In the genomic region with DNA sequence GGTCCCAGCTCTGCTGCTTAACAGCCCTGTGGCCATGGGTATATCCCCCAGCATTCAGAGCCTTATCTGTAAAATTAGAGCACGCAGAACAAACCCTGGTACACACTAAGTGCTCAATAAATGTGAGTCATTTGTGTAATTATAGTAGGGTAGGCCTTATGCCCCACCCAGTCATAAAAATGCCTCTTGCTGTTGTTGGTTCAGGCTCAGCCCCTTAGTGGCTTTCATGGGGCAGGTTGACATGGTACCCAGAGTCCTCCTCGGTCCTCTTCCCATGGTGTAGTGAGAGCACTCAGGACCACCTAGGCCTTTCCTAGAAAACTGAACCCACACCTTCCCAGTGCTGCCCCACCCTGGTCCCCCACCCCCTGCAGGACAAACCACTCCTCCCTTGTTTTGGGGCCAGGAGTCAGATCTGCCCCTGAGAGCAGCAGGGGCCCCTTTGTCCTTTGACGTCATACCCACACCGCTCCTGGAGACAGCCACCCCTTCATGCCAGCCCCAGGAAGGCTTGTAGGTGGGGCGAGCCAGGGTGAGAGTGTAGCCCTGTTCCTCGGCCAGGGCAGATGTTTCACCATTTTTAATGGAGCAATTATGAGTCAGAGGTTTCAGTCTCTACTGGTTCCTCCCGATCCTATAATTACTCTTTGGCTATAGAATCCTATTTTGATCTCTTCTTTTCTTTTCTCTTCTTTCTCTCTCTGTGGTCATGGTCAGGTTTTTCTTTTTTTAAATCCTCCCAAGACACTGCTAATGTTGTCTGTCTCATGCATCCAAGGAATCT, we compare ENCODE assay signal across 1 cellular context.
TF ChIP-seq lines count a peak whose summit lies in the region.

No MANE protein-coding gene starts in this region.

TF ChIP-seq in K562, 482 proteins besides CTCF, POLR2A, EP300 and RAD21 (continued from another document and continues in another):
- TF ChIP-seq, protein P1, sequence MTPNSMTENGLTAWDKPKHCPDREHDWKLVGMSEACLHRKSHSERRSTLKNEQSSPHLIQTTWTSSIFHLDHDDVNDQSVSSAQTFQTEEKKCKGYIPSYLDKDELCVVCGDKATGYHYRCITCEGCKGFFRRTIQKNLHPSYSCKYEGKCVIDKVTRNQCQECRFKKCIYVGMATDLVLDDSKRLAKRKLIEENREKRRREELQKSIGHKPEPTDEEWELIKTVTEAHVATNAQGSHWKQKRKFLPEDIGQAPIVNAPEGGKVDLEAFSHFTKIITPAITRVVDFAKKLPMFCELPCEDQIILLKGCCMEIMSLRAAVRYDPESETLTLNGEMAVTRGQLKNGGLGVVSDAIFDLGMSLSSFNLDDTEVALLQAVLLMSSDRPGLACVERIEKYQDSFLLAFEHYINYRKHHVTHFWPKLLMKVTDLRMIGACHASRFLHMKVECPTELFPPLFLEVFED (CRISPR knock-in tag; conservative IDR thresholded peaks at IDR 0.05), result no peak
- TF ChIP-seq ADNP (tag; IDR thresholded peaks at IDR 0.05) (0 out of 2 replicates have a peak, but pooled peaks have one; percentile 15), TGIF2 (CRISPR knock-in tag; IDR thresholded peaks at IDR 0.05) (no peak), CXXC5 (CRISPR knock-in tag; IDR thresholded peaks at IDR 0.05) (peak; percentile 56), GABPA (tag; conservative IDR thresholded peaks at IDR 0.05; ENCODE audit: low read depth) (0 out of 2 replicates have a peak, but pooled peaks have one; percentile 4), BCL6 (CRISPR knock-in tag; IDR thresholded peaks at IDR 0.05) (peak; percentile 58; the same call in 1 of the 2 replicates), SAFB2 (IDR thresholded peaks at IDR 0.05; ENCODE audit: borderline replicate concordance, low read depth, low read length, severe bottlenecking) (no peak), GTF2A2 (tag; IDR thresholded peaks at IDR 0.05) (peak; percentile 51; the same call in 1 of the 2 replicates), NFATC3 (IDR thresholded peaks at IDR 0.05) (no peak), ZNF644 (tag; IDR thresholded peaks at IDR 0.05; ENCODE audit: low read depth) (peak; percentile 54; the same call in 1 of the 2 replicates), TBP (optimal IDR thresholded peaks at IDR 0.05; ENCODE audit: low read depth, low read length) (no peak), SMAD4 (CRISPR knock-in tag; conservative IDR thresholded peaks at IDR 0.05) (peak; percentile 55; the same call in 1 of the 2 replicates), BDP1 (IDR thresholded peaks at IDR 0.05; ENCODE audit: insufficient read depth, insufficient read length) (no peak), PTTG1 (tag; IDR thresholded peaks at IDR 0.05; ENCODE audit: low read depth) (peak; percentile 54; the same call in 1 of the 2 replicates), JUND (IDR thresholded peaks at IDR 0.05; ENCODE audit: borderline replicate concordance, low read depth, low read length) (peak; percentile 30; the same call in 1 of the 2 replicates), JUND (tag; IDR thresholded peaks at IDR 0.05; ENCODE audit: borderline replicate concordance, low read depth, low read length) (no peak; the same call in 1 of the 3 replicates), ZNF41 (CRISPR knock-in tag; conservative IDR thresholded peaks at IDR 0.05) (0 out of 2 replicates have a peak, but pooled peaks have one; percentile 47), ZNF165 (CRISPR knock-in tag; IDR thresholded peaks at IDR 0.05; ENCODE audit: borderline replicate concordance) (0 out of 2 replicates have a peak, but pooled peaks have one; percentile 4), HNRNPL (IDR thresholded peaks at IDR 0.05; ENCODE audit: low read depth, low read length) (no peak), SNIP1 (IDR thresholded peaks at IDR 0.05; ENCODE audit: low read depth) (no peak), BRD9 (IDR thresholded peaks at IDR 0.05; ENCODE audit: low read depth, partially characterized antibody) (no peak), POLR2H (tag; IDR thresholded peaks at IDR 0.05; ENCODE audit: low read depth) (no peak), SP1 (CRISPR knock-in tag; IDR thresholded peaks at IDR 0.05) (no peak), ZNF175 (CRISPR knock-in tag; IDR thresholded peaks at IDR 0.05; ENCODE audit: low read depth) (peak; percentile 97), FOS (IDR thresholded peaks at IDR 0.05; ENCODE audit: extremely low read depth, insufficient read length) (no peak), ATF1 (CRISPR knock-in tag; IDR thresholded peaks at IDR 0.05) (no peak), ATF1 (tag; IDR thresholded peaks at IDR 0.05) (no peak), NR2C2 (CRISPR knock-in tag; IDR thresholded peaks at IDR 0.05) (no peak), NR2C2 (tag; IDR thresholded peaks at IDR 0.05) (peak; percentile 75), KLF10 (CRISPR knock-in tag; IDR thresholded peaks at IDR 0.05) (no peak), ZNF583 (CRISPR knock-in tag; IDR thresholded peaks at IDR 0.05) (peak; percentile 49; the same call in 1 of the 2 replicates), ZC3H11A (IDR thresholded peaks at IDR 0.05; ENCODE audit: low read depth, low read length) (no peak), ZNF197 (CRISPR knock-in tag; IDR thresholded peaks at IDR 0.05; ENCODE audit: low read depth) (no peak), ZNF699 (CRISPR knock-in tag; IDR thresholded peaks at IDR 0.05; ENCODE audit: insufficient replicate concordance) (no peak)
- TF ChIP-seq, protein P2, sequence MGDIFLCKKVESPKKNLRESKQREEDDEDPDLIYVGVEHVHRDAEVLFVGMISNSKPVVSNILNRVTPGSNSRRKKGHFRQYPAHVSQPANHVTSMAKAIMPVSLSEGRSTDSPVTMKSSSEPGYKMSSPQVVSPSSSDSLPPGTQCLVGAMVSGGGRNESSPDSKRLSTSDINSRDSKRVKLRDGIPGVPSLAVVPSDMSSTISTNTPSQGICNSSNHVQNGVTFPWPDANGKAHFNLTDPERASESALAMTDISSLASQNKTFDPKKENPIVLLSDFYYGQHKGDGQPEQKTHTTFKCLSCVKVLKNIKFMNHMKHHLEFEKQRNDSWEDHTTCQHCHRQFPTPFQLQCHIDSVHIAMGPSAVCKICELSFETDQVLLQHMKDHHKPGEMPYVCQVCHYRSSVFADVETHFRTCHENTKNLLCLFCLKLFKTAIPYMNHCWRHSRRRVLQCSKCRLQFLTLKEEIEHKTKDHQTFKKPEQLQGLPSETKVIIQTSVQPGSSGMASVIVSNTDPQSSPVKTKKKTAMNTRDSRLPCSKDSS (IDR thresholded peaks at IDR 0.05; ENCODE audit: low read depth, partially characterized antibody), result no peak
- TF ChIP-seq, protein P3, sequence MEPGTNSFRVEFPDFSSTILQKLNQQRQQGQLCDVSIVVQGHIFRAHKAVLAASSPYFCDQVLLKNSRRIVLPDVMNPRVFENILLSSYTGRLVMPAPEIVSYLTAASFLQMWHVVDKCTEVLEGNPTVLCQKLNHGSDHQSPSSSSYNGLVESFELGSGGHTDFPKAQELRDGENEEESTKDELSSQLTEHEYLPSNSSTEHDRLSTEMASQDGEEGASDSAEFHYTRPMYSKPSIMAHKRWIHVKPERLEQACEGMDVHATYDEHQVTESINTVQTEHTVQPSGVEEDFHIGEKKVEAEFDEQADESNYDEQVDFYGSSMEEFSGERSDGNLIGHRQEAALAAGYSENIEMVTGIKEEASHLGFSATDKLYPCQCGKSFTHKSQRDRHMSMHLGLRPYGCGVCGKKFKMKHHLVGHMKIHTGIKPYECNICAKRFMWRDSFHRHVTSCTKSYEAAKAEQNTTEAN (CRISPR knock-in tag; IDR thresholded peaks at IDR 0.05), result no peak
- TF ChIP-seq, protein P4, sequence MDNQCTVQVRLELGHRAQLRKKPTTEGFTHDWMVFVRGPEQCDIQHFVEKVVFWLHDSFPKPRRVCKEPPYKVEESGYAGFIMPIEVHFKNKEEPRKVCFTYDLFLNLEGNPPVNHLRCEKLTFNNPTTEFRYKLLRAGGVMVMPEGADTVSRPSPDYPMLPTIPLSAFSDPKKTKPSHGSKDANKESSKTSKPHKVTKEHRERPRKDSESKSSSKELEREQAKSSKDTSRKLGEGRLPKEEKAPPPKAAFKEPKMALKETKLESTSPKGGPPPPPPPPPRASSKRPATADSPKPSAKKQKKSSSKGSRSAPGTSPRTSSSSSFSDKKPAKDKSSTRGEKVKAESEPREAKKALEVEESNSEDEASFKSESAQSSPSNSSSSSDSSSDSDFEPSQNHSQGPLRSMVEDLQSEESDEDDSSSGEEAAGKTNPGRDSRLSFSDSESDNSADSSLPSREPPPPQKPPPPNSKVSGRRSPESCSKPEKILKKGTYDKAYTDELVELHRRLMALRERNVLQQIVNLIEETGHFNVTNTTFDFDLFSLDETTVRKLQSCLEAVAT (IDR thresholded peaks at IDR 0.05), result no peak
- TF ChIP-seq, protein P5, sequence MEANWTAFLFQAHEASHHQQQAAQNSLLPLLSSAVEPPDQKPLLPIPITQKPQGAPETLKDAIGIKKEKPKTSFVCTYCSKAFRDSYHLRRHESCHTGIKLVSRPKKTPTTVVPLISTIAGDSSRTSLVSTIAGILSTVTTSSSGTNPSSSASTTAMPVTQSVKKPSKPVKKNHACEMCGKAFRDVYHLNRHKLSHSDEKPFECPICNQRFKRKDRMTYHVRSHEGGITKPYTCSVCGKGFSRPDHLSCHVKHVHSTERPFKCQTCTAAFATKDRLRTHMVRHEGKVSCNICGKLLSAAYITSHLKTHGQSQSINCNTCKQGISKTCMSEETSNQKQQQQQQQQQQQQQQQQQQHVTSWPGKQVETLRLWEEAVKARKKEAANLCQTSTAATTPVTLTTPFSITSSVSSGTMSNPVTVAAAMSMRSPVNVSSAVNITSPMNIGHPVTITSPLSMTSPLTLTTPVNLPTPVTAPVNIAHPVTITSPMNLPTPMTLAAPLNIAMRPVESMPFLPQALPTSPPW (CRISPR knock-in tag; IDR thresholded peaks at IDR 0.05), result 0 out of 2 replicates have a peak, but pooled peaks have one; percentile 17
- TF ChIP-seq, protein P6, sequence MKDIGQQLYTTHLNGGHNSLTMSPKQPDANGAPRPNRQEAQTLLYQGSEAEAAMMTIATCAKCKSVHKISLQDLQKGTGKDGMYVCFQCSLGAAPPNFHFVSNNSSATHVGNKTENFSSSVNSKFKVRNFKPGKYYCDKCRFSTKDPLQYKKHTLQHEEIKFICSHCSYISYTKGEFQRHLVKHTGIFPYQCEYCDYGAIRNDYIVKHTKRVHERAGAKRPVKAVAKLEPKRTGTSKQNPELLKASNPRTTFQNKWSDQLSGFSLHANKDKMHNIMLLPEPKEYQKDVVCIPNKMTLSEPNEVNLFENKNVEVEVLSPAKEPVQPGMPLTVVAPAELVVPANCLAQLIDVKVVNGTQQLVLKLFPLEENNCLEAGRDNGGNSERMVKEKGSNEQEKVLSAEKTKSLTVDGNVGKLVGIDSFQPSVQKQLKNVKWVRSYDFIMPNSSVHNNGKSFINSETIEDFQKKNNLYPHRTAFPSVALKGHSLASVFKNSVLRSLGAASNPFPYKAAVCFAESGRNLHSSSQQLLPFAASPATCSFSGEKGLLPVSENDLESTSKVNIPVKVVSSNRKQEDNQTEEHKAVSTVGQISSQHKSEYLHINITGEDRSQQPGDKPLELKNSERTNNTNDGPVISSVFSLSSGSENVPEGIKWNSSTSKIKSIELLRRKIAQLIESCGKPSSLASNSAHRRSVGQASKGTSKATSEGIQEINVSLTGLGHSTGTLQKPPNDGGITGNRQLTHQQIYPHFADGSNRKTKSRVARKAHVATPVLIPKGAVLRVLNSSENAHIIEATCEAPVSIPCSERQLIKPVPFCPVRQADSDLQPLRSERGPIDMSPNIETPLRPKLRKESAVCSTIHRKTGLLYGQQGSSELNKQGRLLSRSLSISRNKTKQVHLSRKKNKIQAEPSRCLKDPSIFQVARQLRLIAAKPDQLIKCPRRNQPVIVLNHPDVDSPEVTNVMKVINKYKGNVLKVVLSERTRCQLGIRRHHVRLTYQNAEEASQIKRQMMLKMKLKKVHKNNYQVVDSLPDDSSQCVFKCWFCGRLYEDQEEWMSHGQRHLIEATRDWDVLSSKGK (CRISPR knock-in tag; IDR thresholded peaks at IDR 0.05), result no peak
- TF ChIP-seq, protein P7, sequence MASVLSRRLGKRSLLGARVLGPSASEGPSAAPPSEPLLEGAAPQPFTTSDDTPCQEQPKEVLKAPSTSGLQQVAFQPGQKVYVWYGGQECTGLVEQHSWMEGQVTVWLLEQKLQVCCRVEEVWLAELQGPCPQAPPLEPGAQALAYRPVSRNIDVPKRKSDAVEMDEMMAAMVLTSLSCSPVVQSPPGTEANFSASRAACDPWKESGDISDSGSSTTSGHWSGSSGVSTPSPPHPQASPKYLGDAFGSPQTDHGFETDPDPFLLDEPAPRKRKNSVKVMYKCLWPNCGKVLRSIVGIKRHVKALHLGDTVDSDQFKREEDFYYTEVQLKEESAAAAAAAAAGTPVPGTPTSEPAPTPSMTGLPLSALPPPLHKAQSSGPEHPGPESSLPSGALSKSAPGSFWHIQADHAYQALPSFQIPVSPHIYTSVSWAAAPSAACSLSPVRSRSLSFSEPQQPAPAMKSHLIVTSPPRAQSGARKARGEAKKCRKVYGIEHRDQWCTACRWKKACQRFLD (CRISPR knock-in tag; IDR thresholded peaks at IDR 0.05), result peak; percentile 95
- TF ChIP-seq, protein P8, sequence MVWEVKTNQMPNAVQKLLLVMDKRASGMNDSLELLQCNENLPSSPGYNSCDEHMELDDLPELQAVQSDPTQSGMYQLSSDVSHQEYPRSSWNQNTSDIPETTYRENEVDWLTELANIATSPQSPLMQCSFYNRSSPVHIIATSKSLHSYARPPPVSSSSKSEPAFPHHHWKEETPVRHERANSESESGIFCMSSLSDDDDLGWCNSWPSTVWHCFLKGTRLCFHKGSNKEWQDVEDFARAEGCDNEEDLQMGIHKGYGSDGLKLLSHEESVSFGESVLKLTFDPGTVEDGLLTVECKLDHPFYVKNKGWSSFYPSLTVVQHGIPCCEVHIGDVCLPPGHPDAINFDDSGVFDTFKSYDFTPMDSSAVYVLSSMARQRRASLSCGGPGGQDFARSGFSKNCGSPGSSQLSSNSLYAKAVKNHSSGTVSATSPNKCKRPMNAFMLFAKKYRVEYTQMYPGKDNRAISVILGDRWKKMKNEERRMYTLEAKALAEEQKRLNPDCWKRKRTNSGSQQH (CRISPR knock-in tag; IDR thresholded peaks at IDR 0.05), result no peak
- TF ChIP-seq, protein P9, sequence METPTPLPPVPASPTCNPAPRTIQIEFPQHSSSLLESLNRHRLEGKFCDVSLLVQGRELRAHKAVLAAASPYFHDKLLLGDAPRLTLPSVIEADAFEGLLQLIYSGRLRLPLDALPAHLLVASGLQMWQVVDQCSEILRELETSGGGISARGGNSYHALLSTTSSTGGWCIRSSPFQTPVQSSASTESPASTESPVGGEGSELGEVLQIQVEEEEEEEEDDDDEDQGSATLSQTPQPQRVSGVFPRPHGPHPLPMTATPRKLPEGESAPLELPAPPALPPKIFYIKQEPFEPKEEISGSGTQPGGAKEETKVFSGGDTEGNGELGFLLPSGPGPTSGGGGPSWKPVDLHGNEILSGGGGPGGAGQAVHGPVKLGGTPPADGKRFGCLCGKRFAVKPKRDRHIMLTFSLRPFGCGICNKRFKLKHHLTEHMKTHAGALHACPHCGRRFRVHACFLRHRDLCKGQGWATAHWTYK (CRISPR knock-in tag; IDR thresholded peaks at IDR 0.05), result no peak
- TF ChIP-seq, protein P10, sequence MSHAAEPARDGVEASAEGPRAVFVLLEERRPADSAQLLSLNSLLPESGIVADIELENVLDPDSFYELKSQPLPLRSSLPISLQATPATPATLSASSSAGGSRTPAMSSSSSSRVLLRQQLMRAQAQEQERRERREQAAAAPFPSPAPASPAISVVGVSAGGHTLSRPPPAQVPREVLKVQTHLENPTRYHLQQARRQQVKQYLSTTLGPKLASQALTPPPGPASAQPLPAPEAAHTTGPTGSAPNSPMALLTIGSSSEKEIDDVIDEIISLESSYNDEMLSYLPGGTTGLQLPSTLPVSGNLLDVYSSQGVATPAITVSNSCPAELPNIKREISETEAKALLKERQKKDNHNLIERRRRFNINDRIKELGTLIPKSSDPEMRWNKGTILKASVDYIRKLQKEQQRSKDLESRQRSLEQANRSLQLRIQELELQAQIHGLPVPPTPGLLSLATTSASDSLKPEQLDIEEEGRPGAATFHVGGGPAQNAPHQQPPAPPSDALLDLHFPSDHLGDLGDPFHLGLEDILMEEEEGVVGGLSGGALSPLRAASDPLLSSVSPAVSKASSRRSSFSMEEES (CRISPR knock-in tag; IDR thresholded peaks at IDR 0.05), result no peak
